7 cellular contexts compared by ENCODE assay signal in genomic region chr6:16276991-16277981, GRCh38. TPM values are rescaled to one million over a fixed set of nuclear protein-coding genes. Genes with fewer than 3 reads are reported as not detected.
DNase-seq lines count a peak whose midpoint lies in the region; ATAC-seq, FAIRE-seq and TF ChIP-seq lines count a peak whose summit lies in the region.

No MANE protein-coding gene starts in this region.

- peak overlapping the region; percentile 14 for H3K4me3 Mint-ChIP-seq in osteocyte (ENCODE audit: unreplicated experiment)

- H3K4me1 Mint-ChIP-seq in osteocyte (ENCODE audit: unreplicated experiment), result peaks cover 46% of the 10 kb centered on the region

- H3K27me3 Mint-ChIP-seq in osteocyte (ENCODE audit: unreplicated experiment), result no peaks in the 10 kb centered on the region

- H2AFZ ChIP-seq in SU-DHL-6 (ENCODE audit: low read depth, low read length, severe bottlenecking), result no peak overlapping the region

- H3K9ac ChIP-seq in SU-DHL-6 (ENCODE audit: low read length), result no peak overlapping the region

- H3K79me2 ChIP-seq in SU-DHL-6 (ENCODE audit: insufficient read depth, low read length), result no peaks in the 10 kb centered on the region

- peak overlapping the region; percentile 78 for H3K27ac Mint-ChIP-seq in osteocyte (ENCODE audit: unreplicated experiment)

- peak; percentile 39 for TF ChIP-seq CTCF in GM12865 (IDR thresholded peaks at IDR 0.05; ENCODE audit: insufficient read depth, low read depth, low read length, missing control alignments)
- peak; percentile 31 for TF ChIP-seq CTCF in SU-DHL-6 (IDR thresholded peaks at IDR 0.05; ENCODE audit: insufficient read depth, low read length, poor library complexity, severe bottlenecking)
- peak; percentile 69 for TF ChIP-seq CTCF in osteocyte (IDR thresholded peaks at IDR 0.05)

- no peak for ATAC-seq in HG02763 (IDR thresholded peaks at IDR 0.05; ENCODE audit: unreplicated experiment)
- ATAC-seq in HG03571 (IDR thresholded peaks at IDR 0.05; ENCODE audit: unreplicated experiment), result no peak

- H3F3A ChIP-seq in SU-DHL-6 (ENCODE audit: insufficient read depth), result no peaks in the 10 kb centered on the region

- H3K9me2 ChIP-seq in SU-DHL-6 (replicated peaks; ENCODE audit: insufficient read depth, low read length), result no peaks in the 10 kb centered on the region

- H3K27ac ChIP-seq in SU-DHL-6 (ENCODE audit: low read depth, low read length), result no peak overlapping the region

- peak; percentile 90 for FAIRE-seq in HTR-8/SVneo (lab: Jason Lieb, UNC)

- no peaks in the 10 kb centered on the region for H3K9me3 ChIP-seq in SU-DHL-6 (ENCODE audit: insufficient read depth, low read length)

- no peaks in the 10 kb centered on the region for H3K27me3 ChIP-seq in SU-DHL-6 (ENCODE audit: low read length)

- DNase-seq in GM12865 (ENCODE audit: low read depth) (peak; percentile 57), HTR-8/SVneo (ENCODE audit: insufficient read length, low spot score) (peak; percentile 95), fibroblast of peridontal ligament (ENCODE audit: extremely low read depth) (peak; percentile 78), osteocyte (ENCODE audit: extremely low spot score, unreplicated experiment) (no peak)

- no peaks in the 10 kb centered on the region for H3K36me3 Mint-ChIP-seq in osteocyte (ENCODE audit: unreplicated experiment)

- H3K9me3 Mint-ChIP-seq in osteocyte (ENCODE audit: unreplicated experiment), result no peaks in the 10 kb centered on the region

- no peak overlapping the region for H3K4me2 ChIP-seq in SU-DHL-6 (ENCODE audit: low read depth, low read length, poor library complexity, severe bottlenecking)

- no peaks in the 10 kb centered on the region for H3K36me3 ChIP-seq in SU-DHL-6 (ENCODE audit: low read length)

- no peaks in the 10 kb centered on the region for H4K20me1 ChIP-seq in SU-DHL-6 (ENCODE audit: low read depth, low read length)

- H3K4me3 ChIP-seq in GM12865 (ENCODE audit: low read depth, low read length) (no peak overlapping the region), SU-DHL-6 (ENCODE audit: insufficient read depth, low read length, poor library complexity, severe bottlenecking) (no peak overlapping the region)

RNA-seq across cellular contexts. Expression of gene GMPR, which starts 38.9 kb away (rescaled TPM):
- 7.7 and 7.8 TPM in 2 replicates for total RNA-seq in osteocyte
